In genomic region chr4:38467296-38467695, GRCh38 we compare ENCODE assay signal across 27 cellular contexts.
"Had no signal": no experiment of that assay in that cellular context is flagged by ENCODE, and none has a peak within 500 bp of the region (broad histone marks: within the 10 kb centered on the region; RNA-seq: fewer than 3 reads in every experiment).

No MANE protein-coding gene starts in this region.

- H3K36me3 ChIP-seq: stomach, suprapubic skin, thoracic aorta, thyroid gland, tibial artery, tibial nerve, transverse colon, upper lobe of left lung, upper lobe of right lung, uterus, vagina had no signal

- FAIRE-seq: urothelium cell line had no signal

- H3K9me3 ChIP-seq: suprapubic skin, testis, thoracic aorta, thyroid gland, tibial artery, tibial nerve, transverse colon, upper lobe of right lung, uterus, vagina had no signal

- H3K27me3 ChIP-seq: stomach, suprapubic skin, testis, thyroid gland, tibial artery, tibial nerve, transverse colon, upper lobe of left lung, upper lobe of right lung, uterus, vagina had no signal

- ATAC-seq: stimulated activated effector memory CD8-positive, alpha-beta T cell treated with anti-CD3 and anti-CD28 coated beads, Interleukin-12 subunit alpha, Interleukin-12 subunit beta, amount 100 ng/mL, for 72 hours; stimulated activated memory B cell treated with anti-CD40 and anti-IgM and Interleukin-4, amounts not matched to agents 10 μg/mL and 1 μg/mL and 100 μg/mL, for 72 hours; stimulated activated naive B cell treated with anti-CD40 and anti-IgM and Interleukin-4, amounts not matched to agents 10 μg/mL and 1 μg/mL and 100 μg/mL, for 72 hours; stimulated activated naive CD8-positive, alpha-beta T cell treated with anti-CD3 and anti-CD28 coated beads, Interleukin-15, amount 100 ng/mL, for 72 hours; stimulated activated naive CD8-positive, alpha-beta T cell treated with anti-CD3 and anti-CD28 coated beads, Interleukin-15, Interleukin-2, amounts not matched to agents 100 U/mL and 50 U/mL, for 24 hours; upper lobe of right lung had no signal

- H3K27ac ChIP-seq: stomach, suprapubic skin, testis, thoracic aorta, thyroid gland, tibial artery, tibial nerve, transverse colon, upper lobe of left lung, upper lobe of right lung, uterus, vagina had no signal

- H3K4me1 ChIP-seq: testis, thyroid gland, tibial artery, tibial nerve, transverse colon, upper lobe of right lung, uterus had no signal

- DNase-seq: stimulated activated CD4-positive, alpha-beta T cell treated with anti-CD3 and anti-CD28 coated beads, Interleukin-2, amount 100 ng/mL, for 48 hours; stimulated activated CD4-positive, alpha-beta T cell treated with anti-CD3 and anti-CD28 coated beads, Interleukin-4, amount 100 ng/mL, for 1 hour; stimulated activated CD4-positive, alpha-beta T cell treated with anti-CD3 and anti-CD28 coated beads, Interleukin-4, amount 100 ng/mL, for 24 hours; stimulated activated CD4-positive, alpha-beta T cell treated with anti-CD3 and anti-CD28 coated beads, Interleukin-4, amount 100 ng/mL, for 4 hours; stimulated activated CD8-positive, alpha-beta memory T cell treated with anti-CD3 and anti-CD28 coated beads, Interleukin-4, amount 100 ng/mL, for 48 hours; stimulated activated naive B cell treated with anti-CD40 and anti-IgM and Interleukin-4, amounts not matched to agents 10 μg/mL and 1 μg/mL and 100 μg/mL, for 72 hours; stimulated activated naive CD4-positive, alpha-beta T cell; stimulated activated naive CD4-positive, alpha-beta T cell treated with Interleukin-2 at 50 U/mL for 16 hours; stimulated activated naive CD8-positive, alpha-beta T cell treated with anti-CD3 and anti-CD28 coated beads, Interleukin-15, amount 100 ng/mL, for 72 hours; stimulated activated naive CD8-positive, alpha-beta T cell treated with anti-CD3 and anti-CD28 coated beads, Interleukin-15, Interleukin-2, amounts not matched to agents 100 U/mL and 50 U/mL, for 24 hours; stomach; substantia nigra; testis; thyroid gland; tibial artery; transverse colon; trophoblast cell; upper lobe of left lung; upper lobe of right lung; uterus had no signal

- H3K4me3 ChIP-seq: stomach, suprapubic skin, testis, thoracic aorta, thyroid gland, tibial artery, tibial nerve, transverse colon, upper lobe of left lung, upper lobe of right lung, uterus, vagina had no signal
